13 cellular contexts compared by ENCODE assay signal in genomic region chr20:11207749-11208502, GRCh38.
DNase-seq lines count a peak whose midpoint lies in the region; ATAC-seq and TF ChIP-seq lines count a peak whose summit lies in the region.
"Had no signal": no experiment of that assay in that cellular context is flagged by ENCODE, and none has a peak within 500 bp of the region (broad histone marks: within the 10 kb centered on the region; RNA-seq: fewer than 3 reads in every experiment).

No MANE protein-coding gene starts in this region.

- ATAC-seq in HG03342 (IDR thresholded peaks at IDR 0.05; ENCODE audit: unreplicated experiment): no peak
- ATAC-seq in heart right ventricle: no peak
- no peak for ATAC-seq in GM21515 (IDR thresholded peaks at IDR 0.05; ENCODE audit: unreplicated experiment)
- ATAC-seq: activated T-cell treated with anti-CD3 and anti-CD28 coated beads, Interleukin-2, amount 50 U/mL, for 72 hours; heart left ventricle had no signal

- H4K20me1 ChIP-seq in mammary epithelial cell (ENCODE audit: insufficient read depth, low read length): no peaks in the 10 kb centered on the region

- peak overlapping the region; percentile 40 for H2AFZ ChIP-seq in mammary epithelial cell (ENCODE audit: low read depth, low read length)

- WGBS in mammary epithelial cell (ENCODE audit: low coverage, missing lambda C conversion rate): 1% methylated on average over 10 of the region's 10 CpGs
- WGBS in mesodermal cell (ENCODE audit: insufficient coverage in 2 of 2), 2 experiments: 75 to 83% methylated on average over 9 to 10 of the region's 10 CpGs
- 80 to 89% methylated on average over 10 of the region's 10 CpGs for WGBS in heart right ventricle, 2 donors

- H3K27ac ChIP-seq in mammary epithelial cell (ENCODE audit: insufficient read depth, low read depth, low read length) (peak overlapping the region; percentile 65), mesodermal cell (ENCODE audit: low read depth, low read length, severe bottlenecking) (peak overlapping the region; percentile 64), heart right ventricle (no peak overlapping the region)
- H3K27ac ChIP-seq: C4-2B had no signal

- peak overlapping the region; percentile 57 for H3K4me2 ChIP-seq in mammary epithelial cell (ENCODE audit: insufficient read depth, low read depth, low read length)

- CTCF ChIA-PET in mammary epithelial cell (lab: Charles Lee; ENCODE audit: low non-redundant PET): interaction anchor here (0.6 to 0.7 kb wide), 2 partner anchors 66 to 68 kb away, joined by 4 read pairs; no protein-coding TSS in a partner anchor

- H3K4me3 ChIP-seq in mammary epithelial cell (replicated peaks in 1 of 3; ENCODE audit: insufficient read depth in 1 of 3, low read depth in 2 of 3, low read length in 3 of 3): no peak overlapping the region
- no peak overlapping the region for H3K4me3 ChIP-seq in mesodermal cell (ENCODE audit: extremely low read depth, insufficient read depth, low read length, poor library complexity, severe bottlenecking)
- H3K4me3 ChIP-seq in heart right ventricle: no peak overlapping the region
- H3K4me3 ChIP-seq: heart left ventricle had no signal

- H3K4me1 ChIP-seq in mammary epithelial cell (ENCODE audit: insufficient read depth, low read length) (peaks cover 46% of the 10 kb centered on the region), mesodermal cell (ENCODE audit: control insufficient read depth, insufficient read depth, low read length, poor library complexity, severe bottlenecking) (peaks cover 7% of the 10 kb centered on the region), heart right ventricle (peaks cover 0 to 15% (median 7%) of the 10 kb centered on the region in 9 donors)

- peak in 1 of 2 donors; percentile 13 for TF ChIP-seq CTCF in mammary epithelial cell (conservative IDR thresholded peaks at IDR 0.05 in 1 of 2, IDR thresholded peaks at IDR 0.05 in 1 of 2; ENCODE audit: extremely low read depth in 1 of 2, insufficient read depth in 1 of 2, low read depth in 1 of 2, low read length in 2 of 2)
- no peak for TF ChIP-seq CTCF in heart right ventricle (IDR thresholded peaks at IDR 0.05)

- no peaks in the 10 kb centered on the region for H3K27me3 ChIP-seq in mammary epithelial cell (ENCODE audit: insufficient read depth, low read length)
- no peaks in the 10 kb centered on the region for H3K27me3 ChIP-seq in heart right ventricle
- H3K27me3 ChIP-seq: heart left ventricle had no signal

- in situ Hi-C loops in mammary epithelial cell (cut with MboI; ENCODE audit: low sequenced_read_pairs in 2 of 2): loop anchor here in 1 of 2 donors (25.0 kb wide), 1 partner anchor 546 kb away; the partner anchor contains the start of gene JAG1

- H3K36me3 ChIP-seq in mammary epithelial cell (ENCODE audit: insufficient read depth, low read length): no peaks in the 10 kb centered on the region
- H3K36me3 ChIP-seq in mesodermal cell (ENCODE audit: control insufficient read depth, insufficient read depth, low read length): no peaks in the 10 kb centered on the region
- no peaks in the 10 kb centered on the region for H3K36me3 ChIP-seq in heart right ventricle
- H3K36me3 ChIP-seq: heart left ventricle had no signal

- no peaks in the 10 kb centered on the region for H3K79me2 ChIP-seq in mammary epithelial cell (ENCODE audit: insufficient read depth, low read length)

- H3K9ac ChIP-seq in mammary epithelial cell (ENCODE audit: insufficient read depth, low read length): no peak overlapping the region

- intact Hi-C loops in mammary epithelial cell (cut with micrococcal nuclease) (loop anchor here (2.0 to 5.0 kb wide), 7 partner anchors 59 to 651 kb away; no protein-coding TSS in a partner anchor), heart right ventricle (cut with DNase I) (loop anchor here in 9 of 10 donors (5.0 to 10.0 kb wide), 8 partner anchors 59 to 656 kb away; partner anchors contain the start of gene JAG1 (in 4 of the 9))

- DNase-seq in AG20443 (ENCODE audit: low spot score) (peak; percentile 71), M059J (ENCODE audit: low read depth) (peak; percentile 99), mammary epithelial cell (peak; percentile 96), cerebellar nuclear complex (lab: John Stamatoyannopoulos, UW) (no peak), heart right ventricle (no peak)
- DNase-seq: activated T-cell treated with anti-CD3 and anti-CD28 coated beads, Interleukin-2, amount 50 U/mL, for 72 hours; heart left ventricle; OCI-M1; stimulated activated CD4-positive, alpha-beta T cell treated with anti-CD3 and anti-CD28 coated beads, Interleukin-12 subunit alpha, Interleukin-12 subunit beta, amount 100 ng/mL, for 4 hours had no signal

- dilution Hi-C loops in mammary epithelial cell (cut with HindIII; ENCODE audit: low sequenced_read_pairs): no loop called here

- BruUV-seq in mammary epithelial cell (replicated peaks; lab: Mats Ljungman, UMichigan): TSS peak; percentile 53

- H3K9me3 ChIP-seq in mammary epithelial cell (replicated peaks; ENCODE audit: insufficient read depth, low read length) (no peaks in the 10 kb centered on the region), mesodermal cell (ENCODE audit: control insufficient read depth, low read length) (no peaks in the 10 kb centered on the region), heart right ventricle (no peaks in the 10 kb centered on the region)
- H3K9me3 ChIP-seq: heart left ventricle had no signal

Comparison
In these comparisons a context has a peak if more than half of its experiments do, and no peak if none do; other contexts are left out.
1. DNase-seq: peak in AG20443 (single experiment), M059J (single experiment) and mammary epithelial cell (single experiment); none in cerebellar nuclear complex (0 of 2) and heart right ventricle (0 of 2).
2. H3K27ac ChIP-seq: peak in mammary epithelial cell (single experiment) and mesodermal cell (single experiment); none in heart right ventricle (0 of 10).